ENCODE assay signal across 1 cellular context in genomic region chr16:70454221-70455034, GRCh38.
TF ChIP-seq lines count a peak whose summit lies in the region.

Gene FCSK (plus strand): TSS chr16:70454595. CDS start chr16:70463191, 8,596 bp downstream.

TF ChIP-seq in HepG2, 621 proteins besides CTCF, POLR2A, EP300 and RAD21 (continued from another document and continues in another):
- TF ChIP-seq ZNF318 (CRISPR knock-in tag; IDR thresholded peaks at IDR 0.05) (no peak), CBFB (CRISPR knock-in tag; IDR thresholded peaks at IDR 0.05) (peak; percentile 83), ZNF710 (CRISPR knock-in tag; IDR thresholded peaks at IDR 0.05; ENCODE audit: borderline replicate concordance) (peak; percentile 76; the same call in 1 of the 2 replicates), FOXP4 (CRISPR knock-in tag; IDR thresholded peaks at IDR 0.05) (peak; percentile 60; the same call in 1 of the 2 replicates), ZNF33A (CRISPR knock-in tag; IDR thresholded peaks at IDR 0.05; ENCODE audit: borderline replicate concordance) (peak; percentile 80; the same call in 1 of the 2 replicates), JUND (CRISPR knock-in tag; IDR thresholded peaks at IDR 0.05) (no peak; the same call in 1 of the 2 replicates), SNAPC5 (CRISPR knock-in tag; IDR thresholded peaks at IDR 0.05; ENCODE audit: borderline replicate concordance) (0 out of 2 replicates have a peak, but pooled peaks have one; percentile 27), NFYB (CRISPR knock-in tag; IDR thresholded peaks at IDR 0.05) (peak; percentile 58; the same call in 1 of the 2 replicates), DPF2 (CRISPR knock-in tag; IDR thresholded peaks at IDR 0.05; ENCODE audit: borderline replicate concordance, low read depth) (no peak), ARNT2 (CRISPR knock-in tag; IDR thresholded peaks at IDR 0.05; ENCODE audit: low read depth) (peak; percentile 91), MEIS2 (CRISPR knock-in tag; IDR thresholded peaks at IDR 0.05) (peak; percentile 86), MXI1 (IDR thresholded peaks at IDR 0.05; ENCODE audit: borderline replicate concordance, low read depth, low read length) (peak; percentile 63; the same call in 1 of the 3 replicates), PHB2 (IDR thresholded peaks at IDR 0.05; ENCODE audit: partially characterized antibody) (no peak), ZSCAN31 (CRISPR knock-in tag; IDR thresholded peaks at IDR 0.05; ENCODE audit: low read depth) (no peak; the same call in 1 of the 2 replicates), ZNF644 (CRISPR knock-in tag; IDR thresholded peaks at IDR 0.05; ENCODE audit: low read depth) (no peak), TRAFD1 (CRISPR knock-in tag; IDR thresholded peaks at IDR 0.05; ENCODE audit: borderline replicate concordance) (no peak), ZNF891 (CRISPR knock-in tag; IDR thresholded peaks at IDR 0.05) (peak; percentile 82), ZNF557 (CRISPR knock-in tag; IDR thresholded peaks at IDR 0.05) (peak; percentile 68; the same call in 1 of the 2 replicates), U2AF1 (optimal IDR thresholded peaks at IDR 0.05; ENCODE audit: low read depth, low read length) (peak; percentile 84), ATF4 (CRISPR knock-in tag; IDR thresholded peaks at IDR 0.05) (peak in 1 of 2 experiments; percentile 25; a peak in 1 of 4 replicates), ZNF414 (CRISPR knock-in tag; IDR thresholded peaks at IDR 0.05) (peak; percentile 94), CREBL2 (CRISPR knock-in tag; IDR thresholded peaks at IDR 0.05; ENCODE audit: borderline replicate concordance) (peak; percentile 81; the same call in 1 of the 2 replicates), POGK (CRISPR knock-in tag; conservative IDR thresholded peaks at IDR 0.05) (peak; percentile 95), ZNF501 (CRISPR knock-in tag; IDR thresholded peaks at IDR 0.05) (peak; percentile 97), GATAD1 (CRISPR knock-in tag; IDR thresholded peaks at IDR 0.05) (peak; percentile 87), ZBTB8A (CRISPR knock-in tag; IDR thresholded peaks at IDR 0.05; ENCODE audit: borderline replicate concordance, low read depth) (peak; percentile 100), ZNF530 (CRISPR knock-in tag; IDR thresholded peaks at IDR 0.05; ENCODE audit: low read depth) (no peak), NFE2 (CRISPR knock-in tag; IDR thresholded peaks at IDR 0.05) (no peak), GZF1 (CRISPR knock-in tag; IDR thresholded peaks at IDR 0.05) (no peak), ARHGAP35 (CRISPR knock-in tag; IDR thresholded peaks at IDR 0.05; ENCODE audit: borderline replicate concordance) (peak; percentile 94; the same call in 1 of the 2 replicates), KMT2A (CRISPR knock-in tag; IDR thresholded peaks at IDR 0.05) (peak; percentile 81), KDM4B (CRISPR knock-in tag; IDR thresholded peaks at IDR 0.05) (peak; percentile 75; the same call in 1 of the 2 replicates), LRRFIP1 (CRISPR knock-in tag; conservative IDR thresholded peaks at IDR 0.05) (no peak), KLF11 (CRISPR knock-in tag; IDR thresholded peaks at IDR 0.05) (no peak; the same call in 1 of the 2 replicates), ZBTB7A (CRISPR knock-in tag; IDR thresholded peaks at IDR 0.05) (peak; percentile 100), AKAP8 (CRISPR knock-in tag; IDR thresholded peaks at IDR 0.05) (no peak), ESRRA (CRISPR knock-in tag; IDR thresholded peaks at IDR 0.05; ENCODE audit: low read depth) (peak; percentile 70), GATAD2A (CRISPR knock-in tag; IDR thresholded peaks at IDR 0.05) (peak; percentile 74), NCOA2 (CRISPR knock-in tag; IDR thresholded peaks at IDR 0.05) (peak; percentile 37; the same call in 1 of the 2 replicates)
